In genomic region chr16:85328665-85329058, GRCh38 we compare ENCODE assay signal across 15 cellular contexts.
A peak's percentile ranks its signal among the peaks of the same experiment; 100 is the strongest.
DNase-seq lines count a peak whose midpoint lies in the region; ATAC-seq, FAIRE-seq and TF ChIP-seq lines count a peak whose summit lies in the region.
"Had no signal": no experiment of that assay in that cellular context is flagged by ENCODE, and none has a peak within 500 bp of the region (broad histone marks: within the 10 kb centered on the region; RNA-seq: fewer than 3 reads in every experiment).

No MANE protein-coding gene starts in this region.

- H3K4me2 ChIP-seq in H9 (ENCODE audit: insufficient read depth, insufficient read length, low read length), result peak overlapping the region; percentile 41
- H3K4me2 ChIP-seq in astrocyte (ENCODE audit: low read length), result peak overlapping the region; percentile 60
- H3K4me2 ChIP-seq in mesenchymal stem cell (ENCODE audit: low read length, poor library complexity, severe bottlenecking), result peak overlapping the region; percentile 55

- H2BK20ac ChIP-seq in H9 (ENCODE audit: low read depth, low read length, poor library complexity, severe bottlenecking), result no peak overlapping the region

- H2BK12ac ChIP-seq in H9 (ENCODE audit: insufficient read length, low read depth, low read length) (no peak overlapping the region), mesenchymal stem cell (ENCODE audit: low read length in 2 of 2) (peak overlapping the region; percentile 38 to 92)

- ATAC-seq in HG03520 (IDR thresholded peaks at IDR 0.05; ENCODE audit: unreplicated experiment) (no peak), HG03045 (IDR thresholded peaks at IDR 0.05; ENCODE audit: unreplicated experiment) (no peak)
- ATAC-seq: activated T-cell treated with anti-CD3 and anti-CD28 coated beads, Interleukin-2, amount 50 U/mL, for 4 hours had no signal

- H3K4me3 ChIP-seq in astrocyte (ENCODE audit: insufficient read depth, low read depth, low read length) (no peak overlapping the region), mesenchymal stem cell (ENCODE audit: insufficient read depth in 1 of 2, low read depth in 1 of 2, low read length in 2 of 2) (no peak overlapping the region)
- H3K4me3 ChIP-seq: heart left ventricle had no signal

- no peak for TF ChIP-seq CTCF in H9 (conservative IDR thresholded peaks at IDR 0.05)
- TF ChIP-seq CTCF in astrocyte (IDR thresholded peaks at IDR 0.05; ENCODE audit: insufficient read depth, low read depth, low read length), result no peak

- H2AK5ac ChIP-seq in H9 (ENCODE audit: insufficient read length, low read length) (no peak overlapping the region), mesenchymal stem cell (ENCODE audit: low read length, severe bottlenecking) (no peak overlapping the region)

- H3K23me2 ChIP-seq in H9 (ENCODE audit: insufficient read length, low read depth, low read length, poor library complexity, severe bottlenecking), result no peaks in the 10 kb centered on the region

- H3K23ac ChIP-seq in H9 (ENCODE audit: insufficient read length, low read depth, low read length) (no peak overlapping the region), mesenchymal stem cell (ENCODE audit: low read length in 2 of 2) (peak overlapping the region in 1 of 2 experiments; percentile 54)

- no peak for FAIRE-seq in astrocyte (lab: Jason Lieb, UNC)

- peaks cover 3 to 7% of the 10 kb centered on the region in 2 experiments; a peak in 3 of 5 replicates for H3K9me3 Mint-ChIP-seq in H9
- H3K9me3 Mint-ChIP-seq in astrocyte (ENCODE audit: unreplicated experiment), result peaks cover 2% of the 10 kb centered on the region
- H3K9me3 Mint-ChIP-seq in activated T-cell treated with anti-CD3 and anti-CD28 coated beads, Interleukin-2, amount 50 U/mL, for 24 hours, result no peaks in the 10 kb centered on the region
- H3K9me3 Mint-ChIP-seq: activated T-cell treated with anti-CD3 and anti-CD28 coated beads, Interleukin-2, amount 50 U/mL, for 4 hours had no signal

- no peak overlapping the region for H2AFZ ChIP-seq in H9 (ENCODE audit: low read length)
- no peak overlapping the region for H2AFZ ChIP-seq in astrocyte (ENCODE audit: low read depth, low read length)
- H2AFZ ChIP-seq in mesenchymal stem cell (ENCODE audit: low read depth, low read length), result no peak overlapping the region

- H3K4ac ChIP-seq in H9 (ENCODE audit: low read depth, low read length), result no peak overlapping the region
- peak overlapping the region; percentile 42 to 96 for H3K4ac ChIP-seq in mesenchymal stem cell (ENCODE audit: low read depth in 1 of 2, low read length in 2 of 2)

- H2BK5ac ChIP-seq in H9 (ENCODE audit: insufficient read length, low read length) (no peak overlapping the region), mesenchymal stem cell (ENCODE audit: low read depth, low read length, poor library complexity, severe bottlenecking) (no peak overlapping the region)

- H3K9me3 ChIP-seq in H9 (ENCODE audit: control insufficient read depth, low read depth, low read length) (no peaks in the 10 kb centered on the region), astrocyte (ENCODE audit: insufficient read depth, low read depth, low read length) (peaks cover 6% of the 10 kb centered on the region), mesenchymal stem cell (ENCODE audit: control insufficient read depth, low read length) (no peaks in the 10 kb centered on the region)
- H3K9me3 ChIP-seq: heart left ventricle had no signal

- H3K56ac ChIP-seq in H9 (ENCODE audit: insufficient read length, low read depth, low read length), result no peak overlapping the region

- H3K36me3 ChIP-seq in astrocyte (ENCODE audit: insufficient read depth, low read length) (no peaks in the 10 kb centered on the region), mesenchymal stem cell (ENCODE audit: control insufficient read depth in 1 of 2, insufficient read depth in 2 of 2, low read depth in 1 of 2, low read length in 2 of 2) (no peaks in the 10 kb centered on the region)
- H3K36me3 ChIP-seq: heart left ventricle had no signal

- H4K20me1 ChIP-seq in H9 (ENCODE audit: control insufficient read depth, insufficient read depth, insufficient read length) (no peaks in the 10 kb centered on the region), astrocyte (ENCODE audit: insufficient read depth, low read length) (peaks cover 72% of the 10 kb centered on the region)

- H3K27me3 ChIP-seq in H9 (ENCODE audit: insufficient read depth, low read length), result peaks cover 14% of the 10 kb centered on the region; the same call in 1 of the 2 replicates
- no peaks in the 10 kb centered on the region for H3K27me3 ChIP-seq in astrocyte (ENCODE audit: insufficient read depth, low read length)
- no peaks in the 10 kb centered on the region for H3K27me3 ChIP-seq in mesenchymal stem cell (ENCODE audit: control insufficient read depth in 1 of 2, insufficient read depth in 1 of 2, low read length in 2 of 2)

- DNase-seq in DMS 273 (lab: John Stamatoyannopoulos, UW; ENCODE audit: unreplicated experiment), result peak; percentile 71
- no peak for DNase-seq in DMS 273 treated with DMSO at 0.1 percent for 48 hours (lab: John Stamatoyannopoulos, UW)
- DNase-seq in H9, result peak; percentile 93
- DNase-seq in astrocyte (ENCODE audit: low read depth), result no peak
- no peak for DNase-seq in mesenchymal stem cell
- no peak for DNase-seq in activated T-cell treated with anti-CD3 and anti-CD28 coated beads, Interleukin-2, amount 50 U/mL, for 24 hours
- DNase-seq: activated CD4-positive, CD25-positive, alpha-beta regulatory T cell; activated T-cell treated with anti-CD3 and anti-CD28 coated beads, Interleukin-2, amount 50 U/mL, for 4 hours; aorta; NCI-H2029 treated with DMSO at 0.1 percent for 48 hours; Right ventricle myocardium superior had no signal

- H3K4me1 Mint-ChIP-seq in H9 (peaks cover 38 to 46% of the 10 kb centered on the region in 2 experiments), astrocyte (ENCODE audit: low read depth, unreplicated experiment) (peaks cover 20% of the 10 kb centered on the region)
- peaks cover 7% of the 10 kb centered on the region for H3K4me1 Mint-ChIP-seq in activated T-cell treated with anti-CD3 and anti-CD28 coated beads, Interleukin-2, amount 50 U/mL, for 24 hours (ENCODE audit: low read depth)

- H4K91ac ChIP-seq in H9 (ENCODE audit: insufficient read length, low read depth, low read length), result no peak overlapping the region
- H4K91ac ChIP-seq in mesenchymal stem cell (ENCODE audit: low read length), result peak overlapping the region; percentile 92

- H3K27ac Mint-ChIP-seq in H9, result peak overlapping the region; percentile 93 to 97 (median 95); a peak in 6 of 7 replicates
- no peak overlapping the region for H3K27ac Mint-ChIP-seq in astrocyte (ENCODE audit: unreplicated experiment)
- no peak overlapping the region for H3K27ac Mint-ChIP-seq in activated T-cell treated with anti-CD3 and anti-CD28 coated beads, Interleukin-2, amount 50 U/mL, for 24 hours

- peak overlapping the region; percentile 62 to 75 for H3K4me3 Mint-ChIP-seq in H9
- H3K4me3 Mint-ChIP-seq in astrocyte (ENCODE audit: unreplicated experiment), result peak overlapping the region; percentile 6
- H3K4me3 Mint-ChIP-seq in activated T-cell treated with anti-CD3 and anti-CD28 coated beads, Interleukin-2, amount 50 U/mL, for 24 hours, result no peak overlapping the region
- H3K4me3 Mint-ChIP-seq: activated T-cell treated with anti-CD3 and anti-CD28 coated beads, Interleukin-2, amount 50 U/mL, for 4 hours had no signal

- H3K79me2 ChIP-seq in H9 (ENCODE audit: insufficient read depth, low read length), result no peaks in the 10 kb centered on the region
- H3K79me2 ChIP-seq in astrocyte (ENCODE audit: insufficient read depth, low read length), result no peaks in the 10 kb centered on the region

- H3K27ac ChIP-seq in H9 (ENCODE audit: insufficient read length, low read depth, low read length), result no peak overlapping the region
- no peak overlapping the region for H3K27ac ChIP-seq in astrocyte (ENCODE audit: low read depth, low read length)
- H3K27ac ChIP-seq in mesenchymal stem cell (ENCODE audit: low read length, poor library complexity, severe bottlenecking), result no peak overlapping the region
- H3K27ac ChIP-seq: 22Rv1 had no signal

- H3K9ac ChIP-seq in H9 (ENCODE audit: extremely low read depth, insufficient read length, low read length) (no peak overlapping the region), astrocyte (ENCODE audit: low read length) (peak overlapping the region; percentile 18), mesenchymal stem cell (ENCODE audit: low read length) (no peak overlapping the region)

- H3K36me3 Mint-ChIP-seq in H9 (ENCODE audit: insufficient read depth in 1 of 3, low read depth in 3 of 3), result peaks cover 0 to 5% (median 2%) of the 10 kb centered on the region in 3 experiments; a peak in 3 of 7 replicates
- H3K36me3 Mint-ChIP-seq in astrocyte (ENCODE audit: low read depth, unreplicated experiment), result peaks cover 3% of the 10 kb centered on the region
- no peaks in the 10 kb centered on the region for H3K36me3 Mint-ChIP-seq in activated T-cell treated with anti-CD3 and anti-CD28 coated beads, Interleukin-2, amount 50 U/mL, for 24 hours (ENCODE audit: low read depth)

- no peak overlapping the region for H4K5ac ChIP-seq in H9 (ENCODE audit: insufficient read length, low read depth, low read length)

- H4K8ac ChIP-seq in H9 (replicated peaks; ENCODE audit: insufficient read length, low read depth, low read length) (no peak overlapping the region), mesenchymal stem cell (ENCODE audit: low read length) (peak overlapping the region; percentile 89)

- H2BK15ac ChIP-seq in H9 (ENCODE audit: low read depth, low read length) (no peak overlapping the region), mesenchymal stem cell (ENCODE audit: low read depth, poor library complexity, severe bottlenecking) (peak overlapping the region; percentile 26)

- no peak overlapping the region for H3T11ph ChIP-seq in H9 (ENCODE audit: low read length)

- H2BK120ac ChIP-seq in H9 (ENCODE audit: low read depth, low read length, poor library complexity, severe bottlenecking) (no peak overlapping the region), mesenchymal stem cell (ENCODE audit: low read depth, low read length) (peak overlapping the region; percentile 98)

- peak overlapping the region; percentile 30 for H3K18ac ChIP-seq in H9 (ENCODE audit: insufficient read length, low read depth, low read length)
- H3K18ac ChIP-seq in mesenchymal stem cell (ENCODE audit: low read depth in 1 of 2, low read length in 2 of 2), result peak overlapping the region; percentile 79 to 95

- no CpG with 5 or more reads among the region's 17 CpGs for WGBS in H9 (ENCODE audit: extremely low coverage, insufficient read length, low lambda C conversion rate)
- WGBS in mesenchymal stem cell, result 8% methylated on average over 15 of the region's 17 CpGs

- no peaks in the 10 kb centered on the region for H3K79me1 ChIP-seq in H9 (ENCODE audit: insufficient read depth, low read depth, low read length, poor library complexity, severe bottlenecking)
- H3K79me1 ChIP-seq in mesenchymal stem cell (replicated peaks; ENCODE audit: low read length, poor library complexity, severe bottlenecking), result peaks cover 15% of the 10 kb centered on the region

- H3K4me1 ChIP-seq in H9 (ENCODE audit: insufficient read depth, low read length) (peaks cover 5% of the 10 kb centered on the region; the same call in 1 of the 2 replicates), astrocyte (ENCODE audit: insufficient read depth, low read length) (peaks cover 39% of the 10 kb centered on the region), mesenchymal stem cell (ENCODE audit: control insufficient read depth, insufficient read depth, low read depth, low read length) (peaks cover 38% of the 10 kb centered on the region)

- H3K27me3 Mint-ChIP-seq in H9 (ENCODE audit: low read depth), result peaks cover 70% of the 10 kb centered on the region
- H3K27me3 Mint-ChIP-seq in astrocyte (ENCODE audit: low read depth, unreplicated experiment), result peaks cover 5% of the 10 kb centered on the region
- H3K27me3 Mint-ChIP-seq in activated T-cell treated with anti-CD3 and anti-CD28 coated beads, Interleukin-2, amount 50 U/mL, for 24 hours, result peaks cover 16% of the 10 kb centered on the region

- H3K14ac ChIP-seq in H9 (ENCODE audit: insufficient read depth, low read length) (no peak overlapping the region), mesenchymal stem cell (ENCODE audit: low read length in 2 of 2) (peak overlapping the region in 1 of 2 experiments; percentile 86)

Comparison
In these comparisons a context has a peak if more than half of its experiments do, and no peak if none do; other contexts are left out.
1. DNase-seq: peak in DMS 273 (single experiment) and H9 (single experiment); none in DMS 273 treated with DMSO at 0.1 percent for 48 hours (single experiment), astrocyte (single experiment), mesenchymal stem cell (single experiment) and activated T-cell treated with anti-CD3 and anti-CD28 coated beads, Interleukin-2, amount 50 U/mL, for 24 hours (single experiment).
2. H3K27ac Mint-ChIP-seq: peak in H9 (3 of 3); none in astrocyte (single experiment) and activated T-cell treated with anti-CD3 and anti-CD28 coated beads, Interleukin-2, amount 50 U/mL, for 24 hours (single experiment).
3. Peak in every context shown above with its lines, with median percentiles within 50 percentile points of each other: H3K4me2 ChIP-seq.